In the genomic region with DNA sequence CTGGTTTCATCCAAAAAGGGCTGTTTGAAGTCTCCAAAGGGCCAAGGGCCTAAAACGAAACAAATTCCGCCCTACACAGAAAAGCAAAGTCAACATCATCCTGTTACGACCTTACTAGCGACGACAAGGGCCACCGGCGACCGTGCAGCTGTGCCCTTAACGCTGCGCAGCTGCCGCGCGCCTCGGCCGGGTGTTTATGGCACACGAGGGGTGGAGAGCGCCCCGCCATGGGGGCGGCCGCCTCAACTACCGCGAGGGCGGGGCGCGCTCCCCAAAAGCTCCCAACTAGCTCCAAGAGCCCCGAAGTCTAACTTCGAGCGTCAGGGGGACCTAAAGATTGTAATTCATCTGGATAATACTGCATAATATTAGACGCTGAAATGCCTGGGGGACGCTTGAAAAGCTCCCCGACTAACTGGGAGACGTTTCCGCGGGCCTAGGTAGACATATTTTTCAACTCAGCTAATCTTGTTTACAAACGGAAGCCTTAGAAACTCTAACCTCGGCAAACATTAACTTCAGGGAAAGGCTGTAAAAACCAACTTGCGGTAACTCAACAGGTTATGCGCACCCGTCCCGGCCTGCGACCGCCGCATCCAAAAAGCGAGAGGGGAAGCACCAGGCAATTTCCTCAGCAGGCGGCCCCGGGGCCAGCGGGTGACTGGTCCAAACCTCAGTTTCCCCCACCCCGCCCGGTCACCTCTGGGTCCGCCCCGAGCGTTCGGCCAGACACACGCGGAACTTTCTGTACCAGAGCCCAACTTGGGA, we compare ENCODE assay signal across 8 cellular contexts. TPM values are rescaled to one million over a fixed set of nuclear protein-coding genes. Genes with fewer than 3 reads are reported as not detected.
A peak's percentile ranks its signal among the peaks of the same experiment; 100 is the strongest.
DNase-seq lines count a peak whose midpoint lies in the region; ATAC-seq and TF ChIP-seq lines count a peak whose summit lies in the region.

No MANE protein-coding gene starts in this region.

- peaks cover 3% of the 10 kb centered on the region for H3K27me3 Mint-ChIP-seq in activated naive CD4-positive, alpha-beta T cell treated with anti-CD3 and anti-CD28 coated beads, Interleukin-2, amount 10 ng/mL, durations not matched to agents 7 days and 5 days

- ATAC-seq in GM21526 (IDR thresholded peaks at IDR 0.05; ENCODE audit: low FRiP score, unreplicated experiment): peak; percentile 67
- peak; percentile 51 for ATAC-seq in IMR-90 (ENCODE audit: low read depth)
- peak; percentile 77 for ATAC-seq in upper lobe of left lung (ENCODE audit: low FRiP score in 2 of 2)

- peaks cover 52% of the 10 kb centered on the region for H3K36me3 Mint-ChIP-seq in activated naive CD4-positive, alpha-beta T cell treated with anti-CD3 and anti-CD28 coated beads, Interleukin-2, amount 10 ng/mL, durations not matched to agents 7 days and 5 days

- H2AFZ ChIP-seq in IMR-90 (replicated peaks; ENCODE audit: low read length, poor library complexity): peak overlapping the region; percentile 92

- no peaks in the 10 kb centered on the region for H3K27me3 ChIP-seq in IMR-90 (ENCODE audit: control insufficient read depth, insufficient read depth, low read length)
- H3K27me3 ChIP-seq in cardiac muscle cell: no peaks in the 10 kb centered on the region
- no peaks in the 10 kb centered on the region for H3K27me3 ChIP-seq in upper lobe of left lung

- peak overlapping the region; percentile 98 for H3K27ac Mint-ChIP-seq in activated naive CD4-positive, alpha-beta T cell treated with anti-CD3 and anti-CD28 coated beads, Interleukin-2, amount 10 ng/mL, durations not matched to agents 7 days and 5 days

- in situ Hi-C loops in IMR-90 (cut with MboI; ENCODE audit: low sequenced_read_pairs): no loop called here

- peak overlapping the region; percentile 83 for H2BK5ac ChIP-seq in IMR-90 (ENCODE audit: low read depth, low read length, poor library complexity, severe bottlenecking)

- peaks cover 70% of the 10 kb centered on the region for H3K4me1 Mint-ChIP-seq in activated naive CD4-positive, alpha-beta T cell treated with anti-CD3 and anti-CD28 coated beads, Interleukin-2, amount 10 ng/mL, durations not matched to agents 7 days and 5 days

- POLR2A ChIA-PET in IMR-90 (lab: Charles Lee; ENCODE audit: unreplicated experiment): interaction anchor here (0.6 kb wide), 1 partner anchor 12 kb away, joined by 5 read pairs; no protein-coding TSS in a partner anchor

- H3K4me3 ChIP-seq in IMR-90 (ENCODE audit: insufficient read depth, low read depth, low read length) (peak overlapping the region; percentile 94), cardiac muscle cell (peak overlapping the region; percentile 93), upper lobe of left lung (peak overlapping the region; percentile 91 to 97 (median 95))

- peaks cover 3% of the 10 kb centered on the region for H3K36me3 ChIP-seq in IMR-90 (ENCODE audit: control insufficient read depth, insufficient read depth, low read length)
- peaks cover 6% of the 10 kb centered on the region for H3K36me3 ChIP-seq in cardiac muscle cell
- peaks cover 0 to 11% (median 0%) of the 10 kb centered on the region in 4 donors for H3K36me3 ChIP-seq in upper lobe of left lung

- H3K9me1 ChIP-seq in IMR-90 (ENCODE audit: insufficient read depth, low read length): peaks cover 11% of the 10 kb centered on the region

- TF ChIP-seq RAD21 in IMR-90 (IDR thresholded peaks at IDR 0.05; ENCODE audit: low read length): no peak

- H3K4me2 ChIP-seq in IMR-90 (ENCODE audit: low read depth, low read length): peak overlapping the region; percentile 97

- CTCF ChIA-PET in IMR-90 (lab: Yijun Ruan, JAX): interaction anchor here (0.6 kb wide), 1 partner anchor 28 kb away, joined by 3 read pairs; no protein-coding TSS in a partner anchor
- CTCF ChIA-PET in activated naive CD4-positive, alpha-beta T cell treated with anti-CD3 and anti-CD28 coated beads, Interleukin-2, amount 10 ng/mL, durations not matched to agents 7 days and 5 days (lab: Charles Lee): interaction anchor here (0.8 to 3.3 kb wide), 9 partner anchors 22 to 157 kb away, joined by 3 to 37 read pairs (median 3); no protein-coding TSS in a partner anchor

- H3K4me3 Mint-ChIP-seq in activated naive CD4-positive, alpha-beta T cell treated with anti-CD3 and anti-CD28 coated beads, Interleukin-2, amount 10 ng/mL, durations not matched to agents 7 days and 5 days: peak overlapping the region; percentile 95

- 0% methylated on average over 24 of the region's 55 CpGs; no CpG with 5 or more reads in 1 of the 2 experiments for WGBS in IMR-90 (ENCODE audit: extremely low coverage in 2 of 2, insufficient read length in 1 of 2), 2 experiments
- WGBS in upper lobe of left lung, 2 donors: 0 to 1% methylated on average over 36 to 55 of the region's 55 CpGs

- H4K20me1 ChIP-seq in IMR-90 (ENCODE audit: insufficient read depth, low read length): peaks cover 6% of the 10 kb centered on the region; the same call in 1 of the 2 replicates

- peaks cover 17% of the 10 kb centered on the region for H3K4me1 ChIP-seq in IMR-90 (ENCODE audit: control insufficient read depth, insufficient read depth, low read length)
- peaks cover 3% of the 10 kb centered on the region for H3K4me1 ChIP-seq in cardiac muscle cell (ENCODE audit: low read depth)
- peaks cover 42 to 57% (median 43%) of the 10 kb centered on the region in 4 donors for H3K4me1 ChIP-seq in upper lobe of left lung

- peak overlapping the region; percentile 59; the same call in 1 of the 3 replicates for H2BK15ac ChIP-seq in IMR-90 (ENCODE audit: low read depth, low read length)

- H4K5ac ChIP-seq in IMR-90 (ENCODE audit: low read depth, low read length): peak overlapping the region; percentile 81

- peak overlapping the region; percentile 93 for H3K9ac ChIP-seq in IMR-90 (ENCODE audit: low read depth, low read length)

- no peaks in the 10 kb centered on the region for H3K9me3 Mint-ChIP-seq in activated naive CD4-positive, alpha-beta T cell treated with anti-CD3 and anti-CD28 coated beads, Interleukin-2, amount 10 ng/mL, durations not matched to agents 7 days and 5 days

- H3K18ac ChIP-seq in IMR-90 (ENCODE audit: low read depth, low read length): peak overlapping the region; percentile 95

- H3K9me3 ChIP-seq in IMR-90 (ENCODE audit: control insufficient read depth, insufficient read depth, low read length) (no peaks in the 10 kb centered on the region), cardiac muscle cell (ENCODE audit: low read depth) (no peaks in the 10 kb centered on the region), upper lobe of left lung (no peaks in the 10 kb centered on the region)

- 0 out of 2 replicates have a peak, but pooled peaks have one; percentile 17 for TF ChIP-seq CTCF in IMR-90 (conservative IDR thresholded peaks at IDR 0.05; ENCODE audit: low read depth, low read length)
- peak; percentile 17 for TF ChIP-seq CTCF in cardiac muscle cell (IDR thresholded peaks at IDR 0.05; ENCODE audit: low read depth, low read length)
- TF ChIP-seq CTCF in upper lobe of left lung (IDR thresholded peaks at IDR 0.05): no peak

- H3K14ac ChIP-seq in IMR-90 (replicated peaks; ENCODE audit: low read depth, low read length): peak overlapping the region; percentile 95

- TF ChIP-seq EP300 in upper lobe of left lung (IDR thresholded peaks at IDR 0.05): no peak

- peak; percentile 79 for DNase-seq in DMS79 treated with DMSO at 0.1 percent for 48 hours (lab: John Stamatoyannopoulos, UW)
- peak; percentile 28 for DNase-seq in IMR-90
- peak; percentile 56 to 82 for DNase-seq in SHP77 (lab: John Stamatoyannopoulos, UW)
- DNase-seq in activated naive CD4-positive, alpha-beta T cell treated with anti-CD3 and anti-CD28 coated beads, Interleukin-2, amount 10 ng/mL, durations not matched to agents 7 days and 5 days: peak; percentile 88
- peak; percentile 36 to 72 for DNase-seq in cardiac muscle cell (ENCODE audit: low read depth in 1 of 2, low spot score in 1 of 2)
- DNase-seq in pons (ENCODE audit: low spot score): peak; percentile 83
- peak; percentile 69 to 93 for DNase-seq in upper lobe of left lung

- H2BK20ac ChIP-seq in IMR-90 (ENCODE audit: low read depth, low read length): peak overlapping the region; percentile 13; the same call in 1 of the 2 replicates

- H4K91ac ChIP-seq in IMR-90 (ENCODE audit: insufficient read depth, low read depth, low read length): peak overlapping the region; percentile 42

- intact Hi-C loops in IMR-90 (cut with micrococcal nuclease): loop anchor here (5.0 kb wide), 2 partner anchors 60 to 105 kb away; partner anchors contain the start of gene BIRC2

- H3K56ac ChIP-seq in IMR-90 (ENCODE audit: extremely low read depth, insufficient read depth, low read length): peak overlapping the region; percentile 73; the same call in 1 of the 2 replicates

- peak overlapping the region; percentile 69 for H3K23ac ChIP-seq in IMR-90 (ENCODE audit: low read depth, low read length)

- H3K27ac ChIP-seq in IMR-90 (ENCODE audit: insufficient read depth, low read length) (peak overlapping the region; percentile 84), cardiac muscle cell (peak overlapping the region; percentile 87), upper lobe of left lung (peak overlapping the region; percentile 88 to 97 (median 92))

- H3K4ac ChIP-seq in IMR-90 (ENCODE audit: low read depth, low read length): peak overlapping the region; percentile 85

- no peak for TF ChIP-seq POLR2A in IMR-90 (IDR thresholded peaks at IDR 0.05; ENCODE audit: low read depth, low read length)
- TF ChIP-seq POLR2A in upper lobe of left lung (IDR thresholded peaks at IDR 0.05): peak in 2 of 4 donors; percentile 37 to 63

- peak overlapping the region; percentile 67 for H2BK120ac ChIP-seq in IMR-90 (ENCODE audit: low read depth, low read length)

- H4K8ac ChIP-seq in IMR-90 (ENCODE audit: low read depth in 2 of 2, low read length in 2 of 2): peak overlapping the region; percentile 18 to 69; a peak in 3 of 4 replicates

- dilution Hi-C loops in IMR-90 (cut with HindIII; ENCODE audit: low sequenced_read_pairs, unreplicated experiment): no loop called here

- peak overlapping the region; percentile 36; the same call in 1 of the 2 replicates for H2AK5ac ChIP-seq in IMR-90 (ENCODE audit: low read depth, low read length)

- BruUV-seq in IMR-90 (replicated peaks; lab: Mats Ljungman, UMichigan): no TSS peak

- H2AK9ac ChIP-seq in IMR-90 (replicated peaks; ENCODE audit: low read depth, low read length, poor library complexity): peak overlapping the region; percentile 77

- H3K79me1 ChIP-seq in IMR-90 (ENCODE audit: low read depth in 1 of 2, low read length in 2 of 2): peaks cover 18 to 47% of the 10 kb centered on the region in 2 experiments; a peak in 3 of 4 replicates

TF ChIP-seq in IMR-90, 13 proteins besides CTCF, POLR2A, EP300 and RAD21 (continues in another document):
- no peak for TF ChIP-seq NFE2L2 (IDR thresholded peaks at IDR 0.05; ENCODE audit: low read depth, low read length)
- no peak for TF ChIP-seq RCOR1 (IDR thresholded peaks at IDR 0.05; ENCODE audit: insufficient replicate concordance, low read length)
- no peak for TF ChIP-seq MAFK (IDR thresholded peaks at IDR 0.05; ENCODE audit: low read depth, low read length)
- no peak for TF ChIP-seq FOS (IDR thresholded peaks at IDR 0.05; ENCODE audit: low read depth, low read length)

RNA-seq across cellular contexts. Expression of gene TMEM123, which starts 0.7 kb away (rescaled TPM):
- 127 and 138 TPM in 2 replicates for total RNA-seq in IMR-90 (2012; rRNA removed)
- 96.9 and 191 TPM in 2 replicates for polyA plus RNA-seq in IMR-90 (2012; rRNA removed)
- 27.3 and 34.3 TPM in 2 replicates for polyA plus RNA-seq in IMR-90 (2012; cell fraction: cytosol; rRNA removed)
- polyA plus RNA-seq in IMR-90 (2012; cell fraction: nucleus; rRNA removed; ENCODE audit: low replicate concordance): 5.9 and 19.4 TPM in 2 replicates
- 82.2 and 86.3 TPM in 2 replicates for total RNA-seq in cardiac muscle cell
- 92.6 and 142 TPM in 2 replicates for polyA plus RNA-seq in cardiac muscle cell
- 100 to 1,000 TPM in 4 of 6 donors, 10 to 100 TPM in 2; 55.5 to 200 (median 121) TPM for total RNA-seq in upper lobe of left lung

Comparison
In these comparisons a context has a peak if more than half of its experiments do, and no peak if none do; other contexts are left out.
1. Peak in every context shown above with its lines: DNase-seq, ATAC-seq, H3K4me3 ChIP-seq and H3K27ac ChIP-seq.
2. DNase-seq: peak in every context shown above with its lines; median percentile 88 in activated naive CD4-positive, alpha-beta T cell treated with anti-CD3 and anti-CD28 coated beads, Interleukin-2, amount 10 ng/mL, durations not matched to agents 7 days and 5 days; 83 in pons; 81 in upper lobe of left lung; 79 in DMS79 treated with DMSO at 0.1 percent for 48 hours; 69 in SHP77; 54 in cardiac muscle cell; 28 in IMR-90.
3. CTCF ChIP-seq: peak in IMR-90 (single experiment) and cardiac muscle cell (single experiment); none in upper lobe of left lung (0 of 6).